1 cellular context compared by ENCODE assay signal in genomic region chr2:63121055-63121834, GRCh38.
TF ChIP-seq lines count a peak whose summit lies in the region.

No MANE protein-coding gene starts in this region.

TF ChIP-seq in GM23338, 12 proteins besides CTCF, POLR2A, EP300 and RAD21:
- TF ChIP-seq, protein P1, sequence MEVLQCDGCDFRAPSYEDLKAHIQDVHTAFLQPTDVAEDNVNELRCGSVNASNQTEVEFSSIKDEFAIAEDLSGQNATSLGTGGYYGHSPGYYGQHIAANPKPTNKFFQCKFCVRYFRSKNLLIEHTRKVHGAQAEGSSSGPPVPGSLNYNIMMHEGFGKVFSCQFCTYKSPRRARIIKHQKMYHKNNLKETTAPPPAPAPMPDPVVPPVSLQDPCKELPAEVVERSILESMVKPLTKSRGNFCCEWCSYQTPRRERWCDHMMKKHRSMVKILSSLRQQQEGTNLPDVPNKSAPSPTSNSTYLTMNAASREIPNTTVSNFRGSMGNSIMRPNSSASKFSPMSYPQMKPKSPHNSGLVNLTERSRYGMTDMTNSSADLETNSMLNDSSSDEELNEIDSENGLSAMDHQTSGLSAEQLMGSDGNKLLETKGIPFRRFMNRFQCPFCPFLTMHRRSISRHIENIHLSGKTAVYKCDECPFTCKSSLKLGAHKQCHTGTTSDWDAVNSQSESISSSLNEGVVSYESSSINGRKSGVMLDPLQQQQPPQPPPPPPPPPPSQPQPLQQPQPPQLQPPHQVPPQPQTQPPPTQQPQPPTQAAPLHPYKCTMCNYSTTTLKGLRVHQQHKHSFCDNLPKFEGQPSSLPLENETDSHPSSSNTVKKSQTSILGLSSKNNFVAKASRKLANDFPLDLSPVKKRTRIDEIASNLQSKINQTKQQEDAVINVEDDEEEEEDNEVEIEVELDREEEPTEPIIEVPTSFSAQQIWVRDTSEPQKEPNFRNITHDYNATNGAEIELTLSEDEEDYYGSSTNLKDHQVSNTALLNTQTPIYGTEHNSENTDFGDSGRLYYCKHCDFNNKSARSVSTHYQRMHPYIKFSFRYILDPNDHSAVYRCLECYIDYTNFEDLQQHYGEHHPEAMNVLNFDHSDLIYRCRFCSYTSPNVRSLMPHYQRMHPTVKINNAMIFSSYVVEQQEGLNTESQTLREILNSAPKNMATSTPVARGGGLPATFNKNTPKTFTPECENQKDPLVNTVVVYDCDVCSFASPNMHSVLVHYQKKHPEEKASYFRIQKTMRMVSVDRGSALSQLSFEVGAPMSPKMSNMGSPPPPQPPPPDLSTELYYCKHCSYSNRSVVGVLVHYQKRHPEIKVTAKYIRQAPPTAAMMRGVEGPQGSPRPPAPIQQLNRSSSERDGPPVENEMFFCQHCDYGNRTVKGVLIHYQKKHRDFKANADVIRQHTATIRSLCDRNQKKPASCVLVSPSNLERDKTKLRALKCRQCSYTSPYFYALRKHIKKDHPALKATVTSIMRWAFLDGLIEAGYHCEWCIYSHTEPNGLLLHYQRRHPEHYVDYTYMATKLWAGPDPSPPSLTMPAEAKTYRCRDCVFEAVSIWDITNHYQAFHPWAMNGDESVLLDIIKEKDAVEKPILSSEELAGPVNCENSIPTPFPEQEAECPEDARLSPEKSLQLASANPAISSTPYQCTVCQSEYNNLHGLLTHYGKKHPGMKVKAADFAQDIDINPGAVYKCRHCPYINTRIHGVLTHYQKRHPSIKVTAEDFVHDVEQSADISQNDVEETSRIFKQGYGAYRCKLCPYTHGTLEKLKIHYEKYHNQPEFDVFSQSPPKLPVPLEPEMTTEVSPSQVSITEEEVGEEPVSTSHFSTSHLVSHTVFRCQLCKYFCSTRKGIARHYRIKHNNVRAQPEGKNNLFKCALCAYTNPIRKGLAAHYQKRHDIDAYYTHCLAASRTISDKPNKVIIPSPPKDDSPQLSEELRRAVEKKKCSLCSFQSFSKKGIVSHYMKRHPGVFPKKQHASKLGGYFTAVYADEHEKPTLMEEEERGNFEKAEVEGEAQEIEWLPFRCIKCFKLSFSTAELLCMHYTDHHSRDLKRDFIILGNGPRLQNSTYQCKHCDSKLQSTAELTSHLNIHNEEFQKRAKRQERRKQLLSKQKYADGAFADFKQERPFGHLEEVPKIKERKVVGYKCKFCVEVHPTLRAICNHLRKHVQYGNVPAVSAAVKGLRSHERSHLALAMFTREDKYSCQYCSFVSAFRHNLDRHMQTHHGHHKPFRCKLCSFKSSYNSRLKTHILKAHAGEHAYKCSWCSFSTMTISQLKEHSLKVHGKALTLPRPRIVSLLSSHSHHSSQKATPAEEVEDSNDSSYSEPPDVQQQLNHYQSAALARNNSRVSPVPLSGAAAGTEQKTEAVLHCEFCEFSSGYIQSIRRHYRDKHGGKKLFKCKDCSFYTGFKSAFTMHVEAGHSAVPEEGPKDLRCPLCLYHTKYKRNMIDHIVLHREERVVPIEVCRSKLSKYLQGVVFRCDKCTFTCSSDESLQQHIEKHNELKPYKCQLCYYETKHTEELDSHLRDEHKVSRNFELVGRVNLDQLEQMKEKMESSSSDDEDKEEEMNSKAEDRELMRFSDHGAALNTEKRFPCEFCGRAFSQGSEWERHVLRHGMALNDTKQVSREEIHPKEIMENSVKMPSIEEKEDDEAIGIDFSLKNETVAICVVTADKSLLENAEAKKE (CRISPR knock-in tag; IDR thresholded peaks at IDR 0.05), result no peak
- TF ChIP-seq CREB1 (CRISPR knock-in tag; IDR thresholded peaks at IDR 0.05; ENCODE audit: low read depth) (no peak), NANOG (IDR thresholded peaks at IDR 0.05; ENCODE audit: borderline replicate concordance) (0 out of 2 replicates have a peak, but pooled peaks have one; percentile 23), POLR2AphosphoS5 (IDR thresholded peaks at IDR 0.05; ENCODE audit: low read depth) (no peak), STAT1 (IDR thresholded peaks at IDR 0.05; ENCODE audit: unreplicated experiment) (no peak), REST (IDR thresholded peaks at IDR 0.05; ENCODE audit: unreplicated experiment) (no peak), ZNF114 (CRISPR knock-in tag; IDR thresholded peaks at IDR 0.05) (no peak), EZH2phosphoT487 (IDR thresholded peaks at IDR 0.05; ENCODE audit: unreplicated experiment) (no peak), JUNB (IDR thresholded peaks at IDR 0.05; ENCODE audit: unreplicated experiment) (no peak)
